ENCODE assay signal across 1 cellular context in the genomic region with DNA sequence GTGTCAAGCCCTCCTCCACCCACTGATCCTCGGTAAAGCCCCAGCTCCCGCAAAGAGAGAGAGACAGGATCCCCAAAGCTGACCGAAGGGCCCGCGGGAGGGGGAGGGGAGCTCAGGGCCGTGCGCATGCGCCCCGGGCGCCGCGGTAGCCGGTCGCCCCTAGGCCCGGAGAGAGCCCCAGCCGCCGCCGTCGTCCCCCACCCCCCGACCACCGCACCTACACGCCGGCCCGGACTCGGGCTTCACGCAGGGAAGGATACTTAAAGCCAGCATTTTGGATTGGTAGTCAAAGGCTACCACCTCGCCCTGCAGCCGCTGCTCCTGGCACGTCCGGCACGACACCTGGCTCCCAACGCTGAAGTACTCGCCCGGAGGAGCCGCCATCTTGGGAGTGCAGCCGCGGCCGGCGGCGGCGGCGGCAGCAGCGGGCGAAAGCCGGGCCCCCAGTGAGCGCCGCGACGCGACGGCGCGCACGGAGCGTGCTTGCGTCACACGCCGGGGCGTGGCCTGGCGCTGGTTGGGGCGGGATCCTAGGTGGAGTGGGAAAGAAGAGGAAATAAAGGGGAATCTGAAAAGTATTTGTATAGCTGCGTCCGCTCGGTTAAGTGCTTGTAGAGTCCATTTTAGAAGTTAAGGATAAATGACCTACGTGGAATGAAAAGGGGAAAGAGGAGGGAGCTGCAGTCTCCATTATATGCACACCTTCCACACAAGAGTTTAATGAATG.
TF ChIP-seq lines count a peak whose summit lies in the region.

A gene (minus strand): TSS at position 468 of the 727 bp plus-strand sequence. CDS start 84 bp downstream, at position 384.

TF ChIP-seq in HepG2, 621 proteins besides CTCF, POLR2A, EP300 and RAD21 (continued from another document and continues in another):
- TF ChIP-seq, protein P1, sequence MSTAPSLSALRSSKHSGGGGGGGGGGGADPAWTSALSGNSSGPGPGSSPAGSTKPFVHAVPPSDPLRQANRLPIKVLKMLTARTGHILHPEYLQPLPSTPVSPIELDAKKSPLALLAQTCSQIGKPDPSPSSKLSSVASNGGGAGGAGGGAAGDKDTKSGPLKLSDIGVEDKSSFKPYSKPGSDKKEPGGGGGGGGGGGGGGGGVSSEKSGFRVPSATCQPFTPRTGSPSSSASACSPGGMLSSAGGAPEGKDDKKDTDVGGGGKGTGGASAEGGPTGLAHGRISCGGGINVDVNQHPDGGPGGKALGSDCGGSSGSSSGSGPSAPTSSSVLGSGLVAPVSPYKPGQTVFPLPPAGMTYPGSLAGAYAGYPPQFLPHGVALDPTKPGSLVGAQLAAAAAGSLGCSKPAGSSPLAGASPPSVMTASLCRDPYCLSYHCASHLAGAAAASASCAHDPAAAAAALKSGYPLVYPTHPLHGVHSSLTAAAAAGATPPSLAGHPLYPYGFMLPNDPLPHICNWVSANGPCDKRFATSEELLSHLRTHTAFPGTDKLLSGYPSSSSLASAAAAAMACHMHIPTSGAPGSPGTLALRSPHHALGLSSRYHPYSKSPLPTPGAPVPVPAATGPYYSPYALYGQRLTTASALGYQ (CRISPR knock-in tag; IDR thresholded peaks at IDR 0.05): peak; percentile 18; the same call in 1 of the 2 replicates
- TF ChIP-seq THAP11 (CRISPR knock-in tag; IDR thresholded peaks at IDR 0.05): peak; percentile 79
- no peak for TF ChIP-seq DNMT3B (CRISPR knock-in tag; conservative IDR thresholded peaks at IDR 0.05)
- TF ChIP-seq JARID2 (CRISPR knock-in tag; IDR thresholded peaks at IDR 0.05; ENCODE audit: insufficient replicate concordance): no peak
- no peak for TF ChIP-seq MATR3 (CRISPR knock-in tag; IDR thresholded peaks at IDR 0.05)
- no peak for TF ChIP-seq ZNF235 (CRISPR knock-in tag; IDR thresholded peaks at IDR 0.05; ENCODE audit: borderline replicate concordance)
- TF ChIP-seq, protein P2, sequence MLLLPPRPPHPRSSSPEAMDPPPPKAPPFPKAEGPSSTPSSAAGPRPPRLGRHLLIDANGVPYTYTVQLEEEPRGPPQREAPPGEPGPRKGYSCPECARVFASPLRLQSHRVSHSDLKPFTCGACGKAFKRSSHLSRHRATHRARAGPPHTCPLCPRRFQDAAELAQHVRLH (CRISPR knock-in tag; IDR thresholded peaks at IDR 0.05; ENCODE audit: borderline replicate concordance, low read depth): no peak
- TF ChIP-seq RXRA (CRISPR knock-in tag; IDR thresholded peaks at IDR 0.05): no peak
- TF ChIP-seq ZBTB1 (CRISPR knock-in tag; IDR thresholded peaks at IDR 0.05; ENCODE audit: borderline replicate concordance): no peak
- no peak for TF ChIP-seq ZFP41 (CRISPR knock-in tag; IDR thresholded peaks at IDR 0.05; ENCODE audit: borderline replicate concordance)
- no peak for TF ChIP-seq ZNF792 (CRISPR knock-in tag; IDR thresholded peaks at IDR 0.05)
- peak; percentile 64; the same call in 1 of the 2 replicates for TF ChIP-seq GFI1 (CRISPR knock-in tag; IDR thresholded peaks at IDR 0.05; ENCODE audit: borderline replicate concordance)
- no peak for TF ChIP-seq FOXK2 (IDR thresholded peaks at IDR 0.05)
- TF ChIP-seq, protein P3, sequence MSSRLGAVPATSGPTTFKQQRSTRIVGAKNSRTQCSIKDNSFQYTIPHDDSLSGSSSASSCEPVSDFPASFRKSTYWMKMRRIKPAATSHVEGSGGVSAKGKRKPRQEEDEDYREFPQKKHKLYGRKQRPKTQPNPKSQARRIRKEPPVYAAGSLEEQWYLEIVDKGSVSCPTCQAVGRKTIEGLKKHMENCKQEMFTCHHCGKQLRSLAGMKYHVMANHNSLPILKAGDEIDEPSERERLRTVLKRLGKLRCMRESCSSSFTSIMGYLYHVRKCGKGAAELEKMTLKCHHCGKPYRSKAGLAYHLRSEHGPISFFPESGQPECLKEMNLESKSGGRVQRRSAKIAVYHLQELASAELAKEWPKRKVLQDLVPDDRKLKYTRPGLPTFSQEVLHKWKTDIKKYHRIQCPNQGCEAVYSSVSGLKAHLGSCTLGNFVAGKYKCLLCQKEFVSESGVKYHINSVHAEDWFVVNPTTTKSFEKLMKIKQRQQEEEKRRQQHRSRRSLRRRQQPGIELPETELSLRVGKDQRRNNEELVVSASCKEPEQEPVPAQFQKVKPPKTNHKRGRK (CRISPR knock-in tag; IDR thresholded peaks at IDR 0.05): no peak
- TF ChIP-seq ZNF20 (CRISPR knock-in tag; IDR thresholded peaks at IDR 0.05): no peak
- TF ChIP-seq SRSF9 (IDR thresholded peaks at IDR 0.05; ENCODE audit: borderline replicate concordance, insufficient read depth, low read depth, low read length, poor library complexity, severe bottlenecking): no peak
- TF ChIP-seq ZNF557 (CRISPR knock-in tag; IDR thresholded peaks at IDR 0.05): no peak
- TF ChIP-seq, protein P4, sequence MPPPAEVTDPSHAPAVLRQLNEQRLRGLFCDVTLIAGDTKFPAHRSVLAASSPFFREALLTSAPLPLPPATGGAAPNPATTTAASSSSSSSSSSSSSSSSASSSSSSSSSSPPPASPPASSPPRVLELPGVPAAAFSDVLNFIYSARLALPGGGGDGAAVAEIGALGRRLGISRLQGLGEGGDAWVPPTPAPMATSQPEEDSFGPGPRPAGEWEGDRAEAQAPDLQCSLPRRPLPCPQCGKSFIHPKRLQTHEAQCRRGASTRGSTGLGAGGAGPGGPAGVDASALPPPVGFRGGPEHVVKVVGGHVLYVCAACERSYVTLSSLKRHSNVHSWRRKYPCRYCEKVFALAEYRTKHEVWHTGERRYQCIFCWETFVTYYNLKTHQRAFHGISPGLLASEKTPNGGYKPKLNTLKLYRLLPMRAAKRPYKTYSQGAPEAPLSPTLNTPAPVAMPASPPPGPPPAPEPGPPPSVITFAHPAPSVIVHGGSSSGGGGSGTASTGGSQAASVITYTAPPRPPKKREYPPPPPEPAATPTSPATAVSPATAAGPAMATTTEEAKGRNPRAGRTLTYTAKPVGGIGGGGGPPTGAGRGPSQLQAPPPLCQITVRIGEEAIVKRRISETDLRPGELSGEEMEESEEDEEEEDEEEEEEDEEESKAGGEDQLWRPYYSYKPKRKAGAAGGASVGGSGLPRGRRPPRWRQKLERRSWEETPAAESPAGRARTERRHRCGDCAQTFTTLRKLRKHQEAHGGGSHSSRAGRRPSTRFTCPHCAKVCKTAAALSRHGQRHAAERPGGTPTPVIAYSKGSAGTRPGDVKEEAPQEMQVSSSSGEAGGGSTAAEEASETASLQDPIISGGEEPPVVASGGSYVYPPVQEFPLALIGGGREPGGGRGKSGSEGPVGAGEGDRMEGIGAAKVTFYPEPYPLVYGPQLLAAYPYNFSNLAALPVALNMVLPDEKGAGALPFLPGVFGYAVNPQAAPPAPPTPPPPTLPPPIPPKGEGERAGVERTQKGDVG (CRISPR knock-in tag; IDR thresholded peaks at IDR 0.05; ENCODE audit: borderline replicate concordance): no peak
- TF ChIP-seq ZNF180 (CRISPR knock-in tag; IDR thresholded peaks at IDR 0.05; ENCODE audit: borderline replicate concordance, low read depth): no peak
- TF ChIP-seq, protein P5, sequence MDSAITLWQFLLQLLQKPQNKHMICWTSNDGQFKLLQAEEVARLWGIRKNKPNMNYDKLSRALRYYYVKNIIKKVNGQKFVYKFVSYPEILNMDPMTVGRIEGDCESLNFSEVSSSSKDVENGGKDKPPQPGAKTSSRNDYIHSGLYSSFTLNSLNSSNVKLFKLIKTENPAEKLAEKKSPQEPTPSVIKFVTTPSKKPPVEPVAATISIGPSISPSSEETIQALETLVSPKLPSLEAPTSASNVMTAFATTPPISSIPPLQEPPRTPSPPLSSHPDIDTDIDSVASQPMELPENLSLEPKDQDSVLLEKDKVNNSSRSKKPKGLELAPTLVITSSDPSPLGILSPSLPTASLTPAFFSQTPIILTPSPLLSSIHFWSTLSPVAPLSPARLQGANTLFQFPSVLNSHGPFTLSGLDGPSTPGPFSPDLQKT (CRISPR knock-in tag; IDR thresholded peaks at IDR 0.05; ENCODE audit: borderline replicate concordance): no peak
- TF ChIP-seq NAIF1 (CRISPR knock-in tag; IDR thresholded peaks at IDR 0.05; ENCODE audit: borderline replicate concordance): no peak
- TF ChIP-seq SP5 (CRISPR knock-in tag; IDR thresholded peaks at IDR 0.05; ENCODE audit: borderline replicate concordance, low read depth): no peak
- TF ChIP-seq STAG1 (CRISPR knock-in tag; IDR thresholded peaks at IDR 0.05): no peak
- peak; percentile 68; the same call in 1 of the 2 replicates for TF ChIP-seq SP4 (CRISPR knock-in tag; IDR thresholded peaks at IDR 0.05)
- TF ChIP-seq, protein P6, sequence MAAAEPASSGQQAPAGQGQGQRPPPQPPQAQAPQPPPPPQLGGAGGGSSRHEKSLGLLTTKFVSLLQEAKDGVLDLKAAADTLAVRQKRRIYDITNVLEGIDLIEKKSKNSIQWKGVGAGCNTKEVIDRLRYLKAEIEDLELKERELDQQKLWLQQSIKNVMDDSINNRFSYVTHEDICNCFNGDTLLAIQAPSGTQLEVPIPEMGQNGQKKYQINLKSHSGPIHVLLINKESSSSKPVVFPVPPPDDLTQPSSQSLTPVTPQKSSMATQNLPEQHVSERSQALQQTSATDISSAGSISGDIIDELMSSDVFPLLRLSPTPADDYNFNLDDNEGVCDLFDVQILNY (CRISPR knock-in tag; conservative IDR thresholded peaks at IDR 0.05): no peak; the same call in 1 of the 2 replicates
- TF ChIP-seq ZZZ3 (CRISPR knock-in tag; IDR thresholded peaks at IDR 0.05; ENCODE audit: borderline replicate concordance): peak; percentile 75; the same call in 1 of the 2 replicates
- TF ChIP-seq EEA1 (CRISPR knock-in tag; IDR thresholded peaks at IDR 0.05; ENCODE audit: borderline replicate concordance): 0 out of 2 replicates have a peak, but pooled peaks have one; percentile 24
- TF ChIP-seq KLF12 (CRISPR knock-in tag; IDR thresholded peaks at IDR 0.05; ENCODE audit: borderline replicate concordance): peak; percentile 69; the same call in 1 of the 2 replicates
- TF ChIP-seq RFXANK (CRISPR knock-in tag; IDR thresholded peaks at IDR 0.05): no peak; the same call in 1 of the 2 replicates
- TF ChIP-seq GPN1 (CRISPR knock-in tag; IDR thresholded peaks at IDR 0.05; ENCODE audit: borderline replicate concordance): no peak
- TF ChIP-seq PAWR (CRISPR knock-in tag; IDR thresholded peaks at IDR 0.05; ENCODE audit: borderline replicate concordance): 0 out of 2 replicates have a peak, but pooled peaks have one; percentile 18
- no peak for TF ChIP-seq NFE2L1 (CRISPR knock-in tag; IDR thresholded peaks at IDR 0.05; ENCODE audit: borderline replicate concordance)
- TF ChIP-seq SRF (IDR thresholded peaks at IDR 0.05; ENCODE audit: low read depth, low read length): no peak
- no peak for TF ChIP-seq KLF15 (CRISPR knock-in tag; IDR thresholded peaks at IDR 0.05; ENCODE audit: borderline replicate concordance)
- TF ChIP-seq ZNF121 (CRISPR knock-in tag; IDR thresholded peaks at IDR 0.05): no peak
- TF ChIP-seq, protein P7, sequence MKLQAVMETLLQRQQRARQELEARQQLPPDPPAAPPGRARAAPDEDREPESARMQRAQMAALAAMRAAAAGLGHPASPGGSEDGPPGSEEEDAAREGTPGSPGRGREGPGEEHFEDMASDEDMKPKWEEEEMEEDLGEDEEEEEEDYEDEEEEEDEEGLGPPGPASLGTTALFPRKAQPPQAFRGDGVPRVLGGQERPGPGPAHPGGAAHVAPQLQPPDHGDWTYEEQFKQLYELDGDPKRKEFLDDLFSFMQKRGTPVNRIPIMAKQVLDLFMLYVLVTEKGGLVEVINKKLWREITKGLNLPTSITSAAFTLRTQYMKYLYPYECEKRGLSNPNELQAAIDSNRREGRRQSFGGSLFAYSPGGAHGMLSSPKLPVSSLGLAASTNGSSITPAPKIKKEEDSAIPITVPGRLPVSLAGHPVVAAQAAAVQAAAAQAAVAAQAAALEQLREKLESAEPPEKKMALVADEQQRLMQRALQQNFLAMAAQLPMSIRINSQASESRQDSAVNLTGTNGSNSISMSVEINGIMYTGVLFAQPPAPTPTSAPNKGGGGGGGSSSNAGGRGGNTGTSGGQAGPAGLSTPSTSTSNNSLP (IDR thresholded peaks at IDR 0.05; ENCODE audit: low read depth, low read length): peak; percentile 67
- TF ChIP-seq, protein P8, sequence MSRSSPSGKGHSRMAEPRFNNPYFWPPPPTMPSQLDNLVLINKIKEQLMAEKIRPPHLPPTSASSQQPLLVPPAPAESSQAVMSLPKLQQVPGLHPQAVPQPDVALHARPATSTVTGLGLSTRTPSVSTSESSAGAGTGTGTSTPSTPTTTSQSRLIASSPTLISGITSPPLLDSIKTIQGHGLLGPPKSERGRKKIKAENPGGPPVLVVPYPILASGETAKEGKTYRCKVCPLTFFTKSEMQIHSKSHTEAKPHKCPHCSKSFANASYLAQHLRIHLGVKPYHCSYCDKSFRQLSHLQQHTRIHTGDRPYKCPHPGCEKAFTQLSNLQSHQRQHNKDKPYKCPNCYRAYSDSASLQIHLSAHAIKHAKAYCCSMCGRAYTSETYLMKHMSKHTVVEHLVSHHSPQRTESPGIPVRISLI (CRISPR knock-in tag; IDR thresholded peaks at IDR 0.05; ENCODE audit: borderline replicate concordance): peak; percentile 28; the same call in 1 of the 2 replicates
- no peak for TF ChIP-seq CAMTA2 (CRISPR knock-in tag; IDR thresholded peaks at IDR 0.05; ENCODE audit: borderline replicate concordance)
- no peak for TF ChIP-seq SNRNP70 (IDR thresholded peaks at IDR 0.05; ENCODE audit: low read depth, low read length)
- TF ChIP-seq SPEN (CRISPR knock-in tag; IDR thresholded peaks at IDR 0.05; ENCODE audit: low read depth): peak; percentile 85
- TF ChIP-seq, protein P9, sequence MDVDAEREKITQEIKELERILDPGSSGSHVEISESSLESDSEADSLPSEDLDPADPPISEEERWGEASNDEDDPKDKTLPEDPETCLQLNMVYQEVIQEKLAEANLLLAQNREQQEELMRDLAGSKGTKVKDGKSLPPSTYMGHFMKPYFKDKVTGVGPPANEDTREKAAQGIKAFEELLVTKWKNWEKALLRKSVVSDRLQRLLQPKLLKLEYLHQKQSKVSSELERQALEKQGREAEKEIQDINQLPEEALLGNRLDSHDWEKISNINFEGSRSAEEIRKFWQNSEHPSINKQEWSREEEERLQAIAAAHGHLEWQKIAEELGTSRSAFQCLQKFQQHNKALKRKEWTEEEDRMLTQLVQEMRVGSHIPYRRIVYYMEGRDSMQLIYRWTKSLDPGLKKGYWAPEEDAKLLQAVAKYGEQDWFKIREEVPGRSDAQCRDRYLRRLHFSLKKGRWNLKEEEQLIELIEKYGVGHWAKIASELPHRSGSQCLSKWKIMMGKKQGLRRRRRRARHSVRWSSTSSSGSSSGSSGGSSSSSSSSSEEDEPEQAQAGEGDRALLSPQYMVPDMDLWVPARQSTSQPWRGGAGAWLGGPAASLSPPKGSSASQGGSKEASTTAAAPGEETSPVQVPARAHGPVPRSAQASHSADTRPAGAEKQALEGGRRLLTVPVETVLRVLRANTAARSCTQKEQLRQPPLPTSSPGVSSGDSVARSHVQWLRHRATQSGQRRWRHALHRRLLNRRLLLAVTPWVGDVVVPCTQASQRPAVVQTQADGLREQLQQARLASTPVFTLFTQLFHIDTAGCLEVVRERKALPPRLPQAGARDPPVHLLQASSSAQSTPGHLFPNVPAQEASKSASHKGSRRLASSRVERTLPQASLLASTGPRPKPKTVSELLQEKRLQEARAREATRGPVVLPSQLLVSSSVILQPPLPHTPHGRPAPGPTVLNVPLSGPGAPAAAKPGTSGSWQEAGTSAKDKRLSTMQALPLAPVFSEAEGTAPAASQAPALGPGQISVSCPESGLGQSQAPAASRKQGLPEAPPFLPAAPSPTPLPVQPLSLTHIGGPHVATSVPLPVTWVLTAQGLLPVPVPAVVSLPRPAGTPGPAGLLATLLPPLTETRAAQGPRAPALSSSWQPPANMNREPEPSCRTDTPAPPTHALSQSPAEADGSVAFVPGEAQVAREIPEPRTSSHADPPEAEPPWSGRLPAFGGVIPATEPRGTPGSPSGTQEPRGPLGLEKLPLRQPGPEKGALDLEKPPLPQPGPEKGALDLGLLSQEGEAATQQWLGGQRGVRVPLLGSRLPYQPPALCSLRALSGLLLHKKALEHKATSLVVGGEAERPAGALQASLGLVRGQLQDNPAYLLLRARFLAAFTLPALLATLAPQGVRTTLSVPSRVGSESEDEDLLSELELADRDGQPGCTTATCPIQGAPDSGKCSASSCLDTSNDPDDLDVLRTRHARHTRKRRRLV (CRISPR knock-in tag; IDR thresholded peaks at IDR 0.05): 0 out of 2 replicates have a peak, but pooled peaks have one; percentile 13
- TF ChIP-seq NKX3-1 (CRISPR knock-in tag; IDR thresholded peaks at IDR 0.05): no peak
